ENCODE assay signal across 14 cellular contexts in the genomic region with DNA sequence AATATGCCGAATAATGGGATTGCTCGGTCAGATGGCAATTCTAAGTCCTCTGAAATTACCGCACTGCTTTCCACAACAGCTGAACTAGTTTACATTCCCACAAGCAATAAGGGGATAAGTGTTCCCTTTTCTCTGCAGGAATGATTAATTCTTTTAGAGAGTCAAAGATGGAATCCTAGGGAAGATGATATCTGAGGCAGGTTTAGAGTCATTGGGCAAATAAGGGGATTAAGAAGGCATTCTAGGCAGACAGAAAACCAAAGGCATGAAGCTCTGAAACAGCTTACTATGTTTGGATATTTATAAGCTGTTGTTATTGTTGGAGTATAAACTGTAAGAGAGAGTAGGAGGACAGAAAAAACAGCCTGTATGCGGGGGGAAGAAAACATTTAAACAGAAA.
DNase-seq lines count a peak whose midpoint lies in the region; ATAC-seq and TF ChIP-seq lines count a peak whose summit lies in the region.
"Had no signal": no experiment of that assay in that cellular context is flagged by ENCODE, and none has a peak within 500 bp of the region (broad histone marks: within the 10 kb centered on the region; RNA-seq: fewer than 3 reads in every experiment).

No MANE protein-coding gene starts in this region.

- no peak for ATAC-seq in memory B cell (ENCODE audit: low read depth)
- ATAC-seq in stimulated activated effector memory CD8-positive, alpha-beta T cell treated with anti-CD3 and anti-CD28 coated beads, Interleukin-12 subunit alpha, Interleukin-12 subunit beta, amount 100 ng/mL, for 72 hours, result no peak
- no peak for ATAC-seq in activated naive CD4-positive, alpha-beta T cell treated with anti-CD3 and anti-CD28 coated beads, Interleukin-2, amount 50 U/mL, for 72 hours
- ATAC-seq in Right ventricle myocardium superior (ENCODE audit: poor library complexity), result no peak
- no peak for ATAC-seq in Right ventricle myocardium inferior

- H3K4me3 ChIP-seq in AG04450 (ENCODE audit: low read depth, low read length) (no peak overlapping the region), adipocyte (ENCODE audit: low read length) (no peak overlapping the region)
- H3K4me3 ChIP-seq: GM23248 had no signal

- intact Hi-C loops in Right ventricle myocardium superior (cut with DNase I), result no loop called here
- intact Hi-C loops in Right ventricle myocardium inferior (cut with DNase I), result no loop called here

- H3K27ac Mint-ChIP-seq in memory B cell, result peak overlapping the region; percentile 3
- H3K27ac Mint-ChIP-seq in stimulated activated effector memory CD8-positive, alpha-beta T cell treated with anti-CD3 and anti-CD28 coated beads, Interleukin-12 subunit alpha, Interleukin-12 subunit beta, amount 100 ng/mL, for 72 hours, result peak overlapping the region; percentile 7
- no peak overlapping the region for H3K27ac Mint-ChIP-seq in activated naive CD4-positive, alpha-beta T cell treated with anti-CD3 and anti-CD28 coated beads, Interleukin-2, amount 50 U/mL, for 72 hours
- H3K27ac Mint-ChIP-seq: B cell; CD4-positive, alpha-beta memory T cell had no signal

- no peak overlapping the region for H3K4me3 Mint-ChIP-seq in memory B cell
- H3K4me3 Mint-ChIP-seq in stimulated activated effector memory CD8-positive, alpha-beta T cell treated with anti-CD3 and anti-CD28 coated beads, Interleukin-12 subunit alpha, Interleukin-12 subunit beta, amount 100 ng/mL, for 72 hours, result no peak overlapping the region
- H3K4me3 Mint-ChIP-seq: B cell; CD4-positive, alpha-beta memory T cell had no signal

- H3K36me3 Mint-ChIP-seq in memory B cell, result peaks cover 33% of the 10 kb centered on the region
- H3K36me3 Mint-ChIP-seq in stimulated activated effector memory CD8-positive, alpha-beta T cell treated with anti-CD3 and anti-CD28 coated beads, Interleukin-12 subunit alpha, Interleukin-12 subunit beta, amount 100 ng/mL, for 72 hours, result peaks cover 52% of the 10 kb centered on the region
- H3K36me3 Mint-ChIP-seq in activated naive CD4-positive, alpha-beta T cell treated with anti-CD3 and anti-CD28 coated beads, Interleukin-2, amount 50 U/mL, for 72 hours, result peaks cover 37 to 38% of the 10 kb centered on the region in 2 donors

- peak; percentile 33 for DNase-seq in AG04450 (ENCODE audit: low read depth, low spot score)
- DNase-seq in adipocyte (ENCODE audit: low read depth), result peak; percentile 30
- no peak for DNase-seq in memory B cell (ENCODE audit: low spot score in 2 of 2)
- no peak for DNase-seq in stimulated activated effector memory CD8-positive, alpha-beta T cell treated with anti-CD3 and anti-CD28 coated beads, Interleukin-12 subunit alpha, Interleukin-12 subunit beta, amount 100 ng/mL, for 72 hours (ENCODE audit: low spot score in 2 of 2)
- DNase-seq in activated naive CD4-positive, alpha-beta T cell treated with anti-CD3 and anti-CD28 coated beads, Interleukin-2, amount 50 U/mL, for 72 hours (ENCODE audit: low spot score in 2 of 2), result no peak
- no peak for DNase-seq in Right ventricle myocardium superior
- no peak for DNase-seq in Right ventricle myocardium inferior (ENCODE audit: missing footprints)
- DNase-seq: 8988T; CD4-positive, alpha-beta memory T cell; DND-41; GDM1; GM23248 had no signal

- H3K4me1 Mint-ChIP-seq in memory B cell, result peaks cover 42% of the 10 kb centered on the region
- H3K4me1 Mint-ChIP-seq in stimulated activated effector memory CD8-positive, alpha-beta T cell treated with anti-CD3 and anti-CD28 coated beads, Interleukin-12 subunit alpha, Interleukin-12 subunit beta, amount 100 ng/mL, for 72 hours, result peaks cover 25% of the 10 kb centered on the region

- H3K27me3 Mint-ChIP-seq in memory B cell, result no peaks in the 10 kb centered on the region
- H3K27me3 Mint-ChIP-seq: B cell; CD4-positive, alpha-beta memory T cell had no signal

- CTCF ChIA-PET in AG04450 (lab: Charles Lee), result interaction anchor here (1.2 to 1.6 kb wide), 2 partner anchors 36 to 241 kb away, joined by 4 read pairs; a partner anchor contains a TSS

- H3K4me1 ChIP-seq in adipocyte (ENCODE audit: control insufficient read depth, insufficient read depth, low read length), result no peaks in the 10 kb centered on the region

- H3K9ac ChIP-seq in adipocyte (ENCODE audit: low read length), result no peak overlapping the region
- H3K9ac ChIP-seq: GM23248 had no signal

- no peak overlapping the region for H3K27ac ChIP-seq in AG04450 (ENCODE audit: low read depth, low read length)
- H3K27ac ChIP-seq: C4-2B, GM23248 had no signal

- H3K9me3 Mint-ChIP-seq in memory B cell, result no peaks in the 10 kb centered on the region
- no peaks in the 10 kb centered on the region for H3K9me3 Mint-ChIP-seq in stimulated activated effector memory CD8-positive, alpha-beta T cell treated with anti-CD3 and anti-CD28 coated beads, Interleukin-12 subunit alpha, Interleukin-12 subunit beta, amount 100 ng/mL, for 72 hours
- H3K9me3 Mint-ChIP-seq in activated naive CD4-positive, alpha-beta T cell treated with anti-CD3 and anti-CD28 coated beads, Interleukin-2, amount 50 U/mL, for 72 hours, result peaks cover 0 to 3% of the 10 kb centered on the region in 2 donors
- H3K9me3 Mint-ChIP-seq: CD4-positive, alpha-beta memory T cell had no signal

- POLR2A ChIA-PET in AG04450 (lab: Yijun Ruan, JAX), result interaction anchor here (0.9 to 1.0 kb wide), 2 partner anchors 48 to 241 kb away, joined by 3 to 5 read pairs; no protein-coding TSS in a partner anchor

- peaks cover 29% of the 10 kb centered on the region for H3K36me3 ChIP-seq in adipocyte (ENCODE audit: control insufficient read depth, insufficient read depth, low read length, severe bottlenecking)

- no peaks in the 10 kb centered on the region for H3K27me3 ChIP-seq in AG04450 (ENCODE audit: control insufficient read depth, insufficient read depth, low read length)
- H3K27me3 ChIP-seq in adipocyte (replicated peaks; ENCODE audit: control insufficient read depth, insufficient read depth, low read length), result no peaks in the 10 kb centered on the region

- TF ChIP-seq CTCF in AG04450 (IDR thresholded peaks at IDR 0.05; ENCODE audit: low read depth, low read length), result no peak

- H3K9me3 ChIP-seq in AG04450 (ENCODE audit: control insufficient read depth, insufficient read depth, low read length) (no peaks in the 10 kb centered on the region), adipocyte (ENCODE audit: control insufficient read depth, low read length) (no peaks in the 10 kb centered on the region)

Comparison
In these comparisons a context has a peak if more than half of its experiments do, and no peak if none do; other contexts are left out.
1. DNase-seq: peak in AG04450 (single experiment) and adipocyte (single experiment); none in memory B cell (0 of 2), stimulated activated effector memory CD8-positive, alpha-beta T cell treated with anti-CD3 and anti-CD28 coated beads, Interleukin-12 subunit alpha, Interleukin-12 subunit beta, amount 100 ng/mL, for 72 hours (0 of 2), activated naive CD4-positive, alpha-beta T cell treated with anti-CD3 and anti-CD28 coated beads, Interleukin-2, amount 50 U/mL, for 72 hours (0 of 2), Right ventricle myocardium superior (single experiment) and Right ventricle myocardium inferior (single experiment).
2. H3K27ac Mint-ChIP-seq: peak in memory B cell (single experiment) and stimulated activated effector memory CD8-positive, alpha-beta T cell treated with anti-CD3 and anti-CD28 coated beads, Interleukin-12 subunit alpha, Interleukin-12 subunit beta, amount 100 ng/mL, for 72 hours (single experiment); none in activated naive CD4-positive, alpha-beta T cell treated with anti-CD3 and anti-CD28 coated beads, Interleukin-2, amount 50 U/mL, for 72 hours (0 of 2).